In the genomic region with DNA sequence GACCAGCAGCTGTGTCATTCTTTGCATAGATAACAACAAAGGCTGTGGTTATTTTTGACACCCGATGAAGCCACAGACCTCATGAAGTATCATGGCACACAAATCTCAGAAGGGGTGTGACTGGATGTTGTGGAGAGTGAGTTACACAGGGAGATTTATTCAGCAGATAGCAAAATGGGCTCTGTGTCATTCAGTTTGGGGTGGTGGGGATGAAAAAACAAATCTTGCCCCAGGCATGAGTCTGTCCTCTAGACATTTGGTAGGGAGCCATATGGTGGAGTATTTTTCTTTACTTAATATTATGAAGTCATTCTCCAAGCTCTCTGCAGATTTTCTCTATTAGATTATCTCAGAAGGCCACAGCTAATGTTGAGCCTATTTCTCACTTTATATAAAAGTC, we compare ENCODE assay signal across 18 cellular contexts.
A peak's percentile ranks its signal among the peaks of the same experiment; 100 is the strongest.
DNase-seq lines count a peak whose midpoint lies in the region; ATAC-seq and TF ChIP-seq lines count a peak whose summit lies in the region.
"Had no signal": no experiment of that assay in that cellular context is flagged by ENCODE, and none has a peak within 500 bp of the region (broad histone marks: within the 10 kb centered on the region; RNA-seq: fewer than 3 reads in every experiment).

No MANE protein-coding gene starts in this region.

- no peaks in the 10 kb centered on the region for H3K27me3 Mint-ChIP-seq in activated CD8-positive, alpha-beta T cell treated with anti-CD3 and anti-CD28 coated beads, Interleukin-2, amount 10 ng/mL, durations not matched to agents 7 days and 5 days (ENCODE audit: low read depth)
- H3K27me3 Mint-ChIP-seq: IgD-negative memory B cell had no signal

- CTCF ChIA-PET in activated CD8-positive, alpha-beta T cell treated with anti-CD3 and anti-CD28 coated beads, Interleukin-2, amount 10 ng/mL, durations not matched to agents 7 days and 5 days (lab: Charles Lee), result interaction anchor here (1.0 kb wide), 1 partner anchor 27 kb away, joined by 3 read pairs; no protein-coding TSS in a partner anchor

- H2AFZ ChIP-seq in GM23248, result no peak overlapping the region

- H3K4me3 Mint-ChIP-seq in activated CD8-positive, alpha-beta T cell treated with anti-CD3 and anti-CD28 coated beads, Interleukin-2, amount 10 ng/mL, durations not matched to agents 7 days and 5 days, result no peak overlapping the region
- H3K4me3 Mint-ChIP-seq: activated naive CD4-positive, alpha-beta T cell treated with anti-CD3 and anti-CD28 coated beads for 36 hours; IgD-negative memory B cell; WTC11 had no signal

- TF ChIP-seq CTCF in AG09309 (IDR thresholded peaks at IDR 0.05; ENCODE audit: control insufficient read depth, insufficient read depth, low read depth, low read length, missing control alignments), result no peak

- H3F3A ChIP-seq in GM23248 (ENCODE audit: insufficient read depth), result no peaks in the 10 kb centered on the region

- no peak overlapping the region for H3K27ac Mint-ChIP-seq in activated CD8-positive, alpha-beta T cell treated with anti-CD3 and anti-CD28 coated beads, Interleukin-2, amount 10 ng/mL, durations not matched to agents 7 days and 5 days
- H3K27ac Mint-ChIP-seq: activated naive CD4-positive, alpha-beta T cell treated with anti-CD3 and anti-CD28 coated beads for 36 hours; IgD-negative memory B cell; WTC11 had no signal

- no peaks in the 10 kb centered on the region for H3K79me2 ChIP-seq in GM23248 (ENCODE audit: insufficient read depth)

- H3K4me1 ChIP-seq in GM23248 (ENCODE audit: insufficient read depth), result peaks cover 10% of the 10 kb centered on the region; the same call in 1 of the 2 replicates
- H3K4me1 ChIP-seq: pancreas had no signal

- H4K20me1 ChIP-seq in GM23248 (ENCODE audit: insufficient read depth), result no peaks in the 10 kb centered on the region

- H3K4me1 Mint-ChIP-seq in activated CD8-positive, alpha-beta T cell treated with anti-CD3 and anti-CD28 coated beads, Interleukin-2, amount 10 ng/mL, durations not matched to agents 7 days and 5 days (ENCODE audit: low read depth), result peaks cover under 1% of the 10 kb centered on the region

- no peaks in the 10 kb centered on the region for H3K27me3 ChIP-seq in GM23248 (replicated peaks; ENCODE audit: insufficient read depth)
- H3K27me3 ChIP-seq: pancreas had no signal

- in situ Hi-C loops in GM23248 (cut with MboI), result no loop called here

- POLR2A ChIA-PET in activated CD8-positive, alpha-beta T cell treated with anti-CD3 and anti-CD28 coated beads, Interleukin-2, amount 10 ng/mL, durations not matched to agents 7 days and 5 days (lab: Charles Lee), result no interaction called here

- WGBS in GM23248 (ENCODE audit: low coverage in 1 of 2, low lambda C conversion rate in 2 of 2, missing lambda C conversion rate in 2 of 2), 2 experiments, result 26 to 35% methylated on average over 1 of the region's 1 CpG

- H3K9me3 ChIP-seq in GM23248 (ENCODE audit: low read depth), result no peaks in the 10 kb centered on the region
- H3K9me3 ChIP-seq: mucosa of descending colon, pancreas had no signal

- ATAC-seq in SK-N-SH treated with all-trans-retinoic acid at 6 μM for 48 hours, result peak; percentile 60
- ATAC-seq in activated CD8-positive, alpha-beta T cell treated with anti-CD3 and anti-CD28 coated beads, Interleukin-2, amount 10 ng/mL, durations not matched to agents 7 days and 5 days, result no peak
- ATAC-seq: mucosa of descending colon, pancreas, WTC11 had no signal

- H3K36me3 Mint-ChIP-seq in activated CD8-positive, alpha-beta T cell treated with anti-CD3 and anti-CD28 coated beads, Interleukin-2, amount 10 ng/mL, durations not matched to agents 7 days and 5 days (ENCODE audit: low read depth), result no peaks in the 10 kb centered on the region
- H3K36me3 Mint-ChIP-seq: WTC11 had no signal

- no peaks in the 10 kb centered on the region for H3K9me2 ChIP-seq in GM23248 (ENCODE audit: insufficient read depth)

- H3K9me3 Mint-ChIP-seq in activated CD8-positive, alpha-beta T cell treated with anti-CD3 and anti-CD28 coated beads, Interleukin-2, amount 10 ng/mL, durations not matched to agents 7 days and 5 days (ENCODE audit: insufficient read depth), result no peaks in the 10 kb centered on the region
- H3K9me3 Mint-ChIP-seq: WTC11 had no signal

- no peak overlapping the region for H3K4me2 ChIP-seq in GM23248 (ENCODE audit: unreplicated experiment)
- H3K4me2 ChIP-seq: smooth muscle cell had no signal

- H3K4me3 ChIP-seq in AG09309 (ENCODE audit: control insufficient read depth, low read depth, low read length), result no peak overlapping the region
- no peak overlapping the region for H3K4me3 ChIP-seq in GM23248
- H3K4me3 ChIP-seq: mucosa of descending colon, pancreas, smooth muscle cell had no signal

- H3K9ac ChIP-seq in GM23248, result no peak overlapping the region

- no peaks in the 10 kb centered on the region for H3K36me3 ChIP-seq in GM23248 (ENCODE audit: low read depth)
- H3K36me3 ChIP-seq: pancreas had no signal

- DNase-seq in AG09309 (ENCODE audit: low read depth), result peak; percentile 40
- peak; percentile 47 for DNase-seq in GM23248
- peak; percentile 32 for DNase-seq in fibroblast of peridontal ligament (ENCODE audit: extremely low read depth)
- no peak for DNase-seq in NCI-H748 (lab: John Stamatoyannopoulos, UW; ENCODE audit: unreplicated experiment)
- DNase-seq in DMS 273 (lab: John Stamatoyannopoulos, UW; ENCODE audit: unreplicated experiment), result no peak
- DNase-seq in activated CD8-positive, alpha-beta T cell treated with anti-CD3 and anti-CD28 coated beads, Interleukin-2, amount 10 ng/mL, durations not matched to agents 7 days and 5 days, result no peak
- DNase-seq in occipital lobe (lab: John Stamatoyannopoulos, UW), result no peak
- DNase-seq: activated naive CD4-positive, alpha-beta T cell treated with anti-CD3 and anti-CD28 coated beads for 36 hours; kidney glomerular epithelial cell; mucosa of descending colon; NCI-H1417; NCI-H510A; pancreas; SW 1271 had no signal

- H3K27ac ChIP-seq in GM23248, result no peak overlapping the region
- H3K27ac ChIP-seq: pancreas had no signal

TF ChIP-seq in SK-N-SH treated with all-trans-retinoic acid at 6 μM for 48 hours, 23 proteins besides CTCF, POLR2A, EP300 and RAD21 (continues in another document):
- TF ChIP-seq ZNF565 (CRISPR knock-in tag; conservative IDR thresholded peaks at IDR 0.05; ENCODE audit: low read depth) (no peak), PPARA (CRISPR knock-in tag; IDR thresholded peaks at IDR 0.05; ENCODE audit: borderline replicate concordance) (no peak), GLIS3 (CRISPR knock-in tag; IDR thresholded peaks at IDR 0.05) (no peak; the same call in 1 of the 2 replicates), ZFP30 (CRISPR knock-in tag; IDR thresholded peaks at IDR 0.05) (no peak), ISL1 (CRISPR knock-in tag; IDR thresholded peaks at IDR 0.05) (peak; percentile 71)
- TF ChIP-seq, protein P1, sequence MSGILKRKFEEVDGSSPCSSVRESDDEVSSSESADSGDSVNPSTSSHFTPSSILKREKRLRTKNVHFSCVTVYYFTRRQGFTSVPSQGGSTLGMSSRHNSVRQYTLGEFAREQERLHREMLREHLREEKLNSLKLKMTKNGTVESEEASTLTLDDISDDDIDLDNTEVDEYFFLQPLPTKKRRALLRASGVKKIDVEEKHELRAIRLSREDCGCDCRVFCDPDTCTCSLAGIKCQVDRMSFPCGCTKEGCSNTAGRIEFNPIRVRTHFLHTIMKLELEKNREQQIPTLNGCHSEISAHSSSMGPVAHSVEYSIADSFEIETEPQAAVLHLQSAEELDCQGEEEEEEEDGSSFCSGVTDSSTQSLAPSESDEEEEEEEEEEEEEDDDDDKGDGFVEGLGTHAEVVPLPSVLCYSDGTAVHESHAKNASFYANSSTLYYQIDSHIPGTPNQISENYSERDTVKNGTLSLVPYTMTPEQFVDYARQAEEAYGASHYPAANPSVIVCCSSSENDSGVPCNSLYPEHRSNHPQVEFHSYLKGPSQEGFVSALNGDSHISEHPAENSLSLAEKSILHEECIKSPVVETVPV (CRISPR knock-in tag; IDR thresholded peaks at IDR 0.05), result no peak
- TF ChIP-seq, protein P2, sequence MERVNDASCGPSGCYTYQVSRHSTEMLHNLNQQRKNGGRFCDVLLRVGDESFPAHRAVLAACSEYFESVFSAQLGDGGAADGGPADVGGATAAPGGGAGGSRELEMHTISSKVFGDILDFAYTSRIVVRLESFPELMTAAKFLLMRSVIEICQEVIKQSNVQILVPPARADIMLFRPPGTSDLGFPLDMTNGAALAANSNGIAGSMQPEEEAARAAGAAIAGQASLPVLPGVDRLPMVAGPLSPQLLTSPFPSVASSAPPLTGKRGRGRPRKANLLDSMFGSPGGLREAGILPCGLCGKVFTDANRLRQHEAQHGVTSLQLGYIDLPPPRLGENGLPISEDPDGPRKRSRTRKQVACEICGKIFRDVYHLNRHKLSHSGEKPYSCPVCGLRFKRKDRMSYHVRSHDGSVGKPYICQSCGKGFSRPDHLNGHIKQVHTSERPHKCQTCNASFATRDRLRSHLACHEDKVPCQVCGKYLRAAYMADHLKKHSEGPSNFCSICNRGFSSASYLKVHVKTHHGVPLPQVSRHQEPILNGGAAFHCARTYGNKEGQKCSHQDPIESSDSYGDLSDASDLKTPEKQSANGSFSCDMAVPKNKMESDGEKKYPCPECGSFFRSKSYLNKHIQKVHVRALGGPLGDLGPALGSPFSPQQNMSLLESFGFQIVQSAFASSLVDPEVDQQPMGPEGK (CRISPR knock-in tag; IDR thresholded peaks at IDR 0.05; ENCODE audit: borderline replicate concordance), result no peak; the same call in 1 of the 2 replicates
- TF ChIP-seq, protein P3, sequence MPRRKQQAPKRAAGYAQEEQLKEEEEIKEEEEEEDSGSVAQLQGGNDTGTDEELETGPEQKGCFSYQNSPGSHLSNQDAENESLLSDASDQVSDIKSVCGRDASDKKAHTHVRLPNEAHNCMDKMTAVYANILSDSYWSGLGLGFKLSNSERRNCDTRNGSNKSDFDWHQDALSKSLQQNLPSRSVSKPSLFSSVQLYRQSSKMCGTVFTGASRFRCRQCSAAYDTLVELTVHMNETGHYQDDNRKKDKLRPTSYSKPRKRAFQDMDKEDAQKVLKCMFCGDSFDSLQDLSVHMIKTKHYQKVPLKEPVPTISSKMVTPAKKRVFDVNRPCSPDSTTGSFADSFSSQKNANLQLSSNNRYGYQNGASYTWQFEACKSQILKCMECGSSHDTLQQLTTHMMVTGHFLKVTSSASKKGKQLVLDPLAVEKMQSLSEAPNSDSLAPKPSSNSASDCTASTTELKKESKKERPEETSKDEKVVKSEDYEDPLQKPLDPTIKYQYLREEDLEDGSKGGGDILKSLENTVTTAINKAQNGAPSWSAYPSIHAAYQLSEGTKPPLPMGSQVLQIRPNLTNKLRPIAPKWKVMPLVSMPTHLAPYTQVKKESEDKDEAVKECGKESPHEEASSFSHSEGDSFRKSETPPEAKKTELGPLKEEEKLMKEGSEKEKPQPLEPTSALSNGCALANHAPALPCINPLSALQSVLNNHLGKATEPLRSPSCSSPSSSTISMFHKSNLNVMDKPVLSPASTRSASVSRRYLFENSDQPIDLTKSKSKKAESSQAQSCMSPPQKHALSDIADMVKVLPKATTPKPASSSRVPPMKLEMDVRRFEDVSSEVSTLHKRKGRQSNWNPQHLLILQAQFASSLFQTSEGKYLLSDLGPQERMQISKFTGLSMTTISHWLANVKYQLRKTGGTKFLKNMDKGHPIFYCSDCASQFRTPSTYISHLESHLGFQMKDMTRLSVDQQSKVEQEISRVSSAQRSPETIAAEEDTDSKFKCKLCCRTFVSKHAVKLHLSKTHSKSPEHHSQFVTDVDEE (CRISPR knock-in tag; IDR thresholded peaks at IDR 0.05), result 0 out of 2 replicates have a peak, but pooled peaks have one; percentile 34

Comparison
In these comparisons a context has a peak if more than half of its experiments do, and no peak if none do; other contexts are left out.
1. DNase-seq: peak in AG09309 (single experiment), GM23248 (single experiment) and fibroblast of peridontal ligament (single experiment); none in NCI-H748 (single experiment), DMS 273 (single experiment), activated CD8-positive, alpha-beta T cell treated with anti-CD3 and anti-CD28 coated beads, Interleukin-2, amount 10 ng/mL, durations not matched to agents 7 days and 5 days (single experiment) and occipital lobe (single experiment).